Comparison of ENCODE assay signal across 23 cellular contexts in the genomic region with DNA sequence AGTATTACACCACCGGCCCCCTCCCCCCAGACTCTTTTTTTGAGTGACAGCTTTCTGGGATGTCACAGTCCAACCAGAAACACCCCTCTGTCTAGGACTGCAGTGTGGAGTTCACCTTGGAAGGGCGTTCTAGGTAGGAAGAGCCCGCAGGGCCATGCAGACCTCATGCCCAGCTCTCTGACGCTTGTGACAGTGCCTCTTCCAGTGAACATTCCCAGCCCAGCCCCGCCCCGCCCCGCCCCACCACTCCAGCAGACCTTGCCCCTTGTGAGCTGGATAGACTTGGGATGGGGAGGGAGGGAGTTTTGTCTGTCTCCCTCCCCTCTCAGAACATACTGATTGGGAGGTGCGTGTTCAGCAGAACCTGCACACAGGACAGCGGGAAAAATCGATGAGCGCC.
DNase-seq lines count a peak whose midpoint lies in the region; ATAC-seq and TF ChIP-seq lines count a peak whose summit lies in the region.
"Had no signal": no experiment of that assay in that cellular context is flagged by ENCODE, and none has a peak within 500 bp of the region (broad histone marks: within the 10 kb centered on the region; RNA-seq: fewer than 3 reads in every experiment).

No MANE protein-coding gene starts in this region.

- H3K27me3 ChIP-seq in esophagus squamous epithelium = no peaks in the 10 kb centered on the region
- H3K27me3 ChIP-seq: dorsolateral prefrontal cortex, neural progenitor cell had no signal

- H3K4me3 Mint-ChIP-seq in Calu3 (ENCODE audit: low read depth, unreplicated experiment) = no peak overlapping the region
- H3K4me3 Mint-ChIP-seq in stimulated activated naive B cell treated with anti-CD40 and anti-IgM and Interleukin-4, amounts not matched to agents 10 μg/mL and 1 μg/mL and 100 μg/mL, for 72 hours = no peak overlapping the region
- H3K4me3 Mint-ChIP-seq in naive thymus-derived CD8-positive, alpha-beta T cell = no peak overlapping the region
- H3K4me3 Mint-ChIP-seq: activated T-helper 17 cell treated with anti-CD3 and anti-CD28 coated beads, Interleukin-2, amount 50 U/mL, for 72 hours; H9; mesothelial cell of epicardium; neural progenitor cell; stimulated activated effector memory CD8-positive, alpha-beta T cell treated with anti-CD3 and anti-CD28 coated beads, Interleukin-12 subunit alpha, Interleukin-12 subunit beta, amount 100 ng/mL, for 72 hours; T-helper 17 cell; WTC11 had no signal

- H3K4me1 Mint-ChIP-seq in Calu3 (ENCODE audit: low read depth, unreplicated experiment) = peaks cover 7% of the 10 kb centered on the region
- peaks cover 6 to 10% of the 10 kb centered on the region in 2 donors for H3K4me1 Mint-ChIP-seq in stimulated activated naive B cell treated with anti-CD40 and anti-IgM and Interleukin-4, amounts not matched to agents 10 μg/mL and 1 μg/mL and 100 μg/mL, for 72 hours
- peaks cover 0 to 7% (median 0%) of the 10 kb centered on the region in 4 donors for H3K4me1 Mint-ChIP-seq in naive thymus-derived CD8-positive, alpha-beta T cell
- H3K4me1 Mint-ChIP-seq: H9, neural progenitor cell had no signal

- CTCF ChIA-PET in Calu3 (lab: Charles Lee) = interaction anchor here (0.6 kb wide), 1 partner anchor 393 kb away, joined by 3 read pairs; no protein-coding TSS in a partner anchor

- H3K27ac Mint-ChIP-seq in Calu3 (ENCODE audit: unreplicated experiment) = peak overlapping the region; percentile 37
- peak overlapping the region; percentile 81 for H3K27ac Mint-ChIP-seq in stimulated activated naive B cell treated with anti-CD40 and anti-IgM and Interleukin-4, amounts not matched to agents 10 μg/mL and 1 μg/mL and 100 μg/mL, for 72 hours
- H3K27ac Mint-ChIP-seq in naive thymus-derived CD8-positive, alpha-beta T cell = peak overlapping the region in 2 of 10 donors; percentile 25 to 30
- H3K27ac Mint-ChIP-seq: H9, mesothelial cell of epicardium, T-helper 17 cell, WTC11 had no signal

- TF ChIP-seq CTCF in Calu3 (IDR thresholded peaks at IDR 0.05; ENCODE audit: unreplicated experiment) (no peak), esophagus squamous epithelium (IDR thresholded peaks at IDR 0.05) (no peak)

- peak overlapping the region in 3 of 4 donors; percentile 73 to 90 (median 81) for H3K27ac ChIP-seq in esophagus squamous epithelium
- H3K27ac ChIP-seq: neural progenitor cell had no signal

- intact Hi-C loops in Calu3 (cut with micrococcal nuclease; ENCODE audit: unreplicated experiment) (no loop called here), esophagus squamous epithelium (cut with DNase I) (no loop called here)

- ATAC-seq in stimulated activated naive B cell treated with anti-CD40 and anti-IgM and Interleukin-4, amounts not matched to agents 10 μg/mL and 1 μg/mL and 100 μg/mL, for 72 hours (replicated peaks) = no peak
- ATAC-seq in naive thymus-derived CD8-positive, alpha-beta T cell = no peak
- ATAC-seq: activated T-helper 17 cell treated with anti-CD3 and anti-CD28 coated beads, Interleukin-2, amount 50 U/mL, for 72 hours; stimulated activated effector memory CD8-positive, alpha-beta T cell treated with anti-CD3 and anti-CD28 coated beads, Interleukin-12 subunit alpha, Interleukin-12 subunit beta, amount 100 ng/mL, for 72 hours; T-helper 17 cell; WTC11 had no signal

- H3K36me3 ChIP-seq in esophagus squamous epithelium = peaks cover 3 to 98% (median 26%) of the 10 kb centered on the region in 3 donors
- H3K36me3 ChIP-seq: neural progenitor cell had no signal

- DNase-seq in Calu3 (no peak), HT-29 (ENCODE audit: low spot score) (peak; percentile 25), esophagus squamous epithelium (lab: John Stamatoyannopoulos, UW) (no peak), NCI-H2081 treated with DMSO at 0.1 percent for 48 hours (lab: John Stamatoyannopoulos, UW) (no peak), DMS79 treated with DMSO at 0.1 percent for 48 hours (lab: John Stamatoyannopoulos, UW) (no peak), NCI-H2196 (lab: John Stamatoyannopoulos, UW; ENCODE audit: unreplicated experiment) (no peak)
- no peak for DNase-seq in stimulated activated naive B cell treated with anti-CD40 and anti-IgM and Interleukin-4, amounts not matched to agents 10 μg/mL and 1 μg/mL and 100 μg/mL, for 72 hours
- DNase-seq in naive thymus-derived CD8-positive, alpha-beta T cell = no peak
- DNase-seq: activated CD8-positive, alpha-beta memory T cell treated with anti-CD3 and anti-CD28 coated beads for 24 hours; COR-L47; dorsolateral prefrontal cortex; glutamatergic neuron; H9; KBM-7; MV-4-11; NCI-H1930; SIG-M5; T-helper 17 cell had no signal

- H3K36me3 Mint-ChIP-seq in Calu3 (ENCODE audit: insufficient read depth, unreplicated experiment) = peaks cover 94% of the 10 kb centered on the region
- peaks cover 44 to 76% of the 10 kb centered on the region in 2 donors for H3K36me3 Mint-ChIP-seq in stimulated activated naive B cell treated with anti-CD40 and anti-IgM and Interleukin-4, amounts not matched to agents 10 μg/mL and 1 μg/mL and 100 μg/mL, for 72 hours
- peaks cover 0 to 36% (median 3%) of the 10 kb centered on the region in 3 donors for H3K36me3 Mint-ChIP-seq in naive thymus-derived CD8-positive, alpha-beta T cell

- H3K9me3 ChIP-seq in esophagus squamous epithelium = no peaks in the 10 kb centered on the region

- no peaks in the 10 kb centered on the region for H3K27me3 Mint-ChIP-seq in Calu3 (ENCODE audit: unreplicated experiment)
- H3K27me3 Mint-ChIP-seq in stimulated activated naive B cell treated with anti-CD40 and anti-IgM and Interleukin-4, amounts not matched to agents 10 μg/mL and 1 μg/mL and 100 μg/mL, for 72 hours = no peaks in the 10 kb centered on the region
- H3K27me3 Mint-ChIP-seq in naive thymus-derived CD8-positive, alpha-beta T cell = no peaks in the 10 kb centered on the region
- H3K27me3 Mint-ChIP-seq: activated T-helper 17 cell treated with anti-CD3 and anti-CD28 coated beads, Interleukin-2, amount 50 U/mL, for 72 hours; T-helper 17 cell had no signal

- 97 to 100% methylated on average over 3 to 5 of the region's 11 CpGs for WGBS in esophagus squamous epithelium, 2 donors

- TSS peak; percentile 22 for BruUV-seq in Calu3 (replicated peaks; lab: Mats Ljungman, UMichigan)

- H3K4me1 ChIP-seq in esophagus squamous epithelium = peaks cover 9 to 69% (median 35%) of the 10 kb centered on the region in 3 donors
- H3K4me1 ChIP-seq: neural progenitor cell had no signal

- POLR2A ChIA-PET in naive thymus-derived CD8-positive, alpha-beta T cell (lab: Charles Lee) = no interaction called here

- no peak overlapping the region for H3K4me3 ChIP-seq in esophagus squamous epithelium
- H3K4me3 ChIP-seq: dorsolateral prefrontal cortex, neural progenitor cell had no signal

- TF ChIP-seq POLR2A in esophagus squamous epithelium (IDR thresholded peaks at IDR 0.05) = no peak

- no peaks in the 10 kb centered on the region for H3K9me3 Mint-ChIP-seq in Calu3 (ENCODE audit: low read depth, unreplicated experiment)
- H3K9me3 Mint-ChIP-seq in stimulated activated naive B cell treated with anti-CD40 and anti-IgM and Interleukin-4, amounts not matched to agents 10 μg/mL and 1 μg/mL and 100 μg/mL, for 72 hours = no peaks in the 10 kb centered on the region
- H3K9me3 Mint-ChIP-seq in naive thymus-derived CD8-positive, alpha-beta T cell = no peaks in the 10 kb centered on the region
- H3K9me3 Mint-ChIP-seq: activated T-helper 17 cell treated with anti-CD3 and anti-CD28 coated beads, Interleukin-2, amount 50 U/mL, for 72 hours; H9; mesothelial cell of epicardium; neural progenitor cell; stimulated activated effector memory CD8-positive, alpha-beta T cell treated with anti-CD3 and anti-CD28 coated beads, Interleukin-12 subunit alpha, Interleukin-12 subunit beta, amount 100 ng/mL, for 72 hours; WTC11 had no signal
